ENCODE assay signal across 22 cellular contexts in genomic region chr4:186400676-186401075, GRCh38.
A peak's percentile ranks its signal among the peaks of the same experiment; 100 is the strongest.
DNase-seq lines count a peak whose midpoint lies in the region; ATAC-seq, FAIRE-seq and TF ChIP-seq lines count a peak whose summit lies in the region.
"Had no signal": no experiment of that assay in that cellular context is flagged by ENCODE, and none has a peak within 500 bp of the region (broad histone marks: within the 10 kb centered on the region; RNA-seq: fewer than 3 reads in every experiment).

No MANE protein-coding gene starts in this region.

- no peak overlapping the region for H3K4me3 ChIP-seq in brain microvascular endothelial cell (ENCODE audit: low read depth, low read length)
- H3K4me3 ChIP-seq: ascending aorta, heart left ventricle, neural progenitor cell, right lobe of liver had no signal

- no peak overlapping the region for H3K27ac ChIP-seq in brain microvascular endothelial cell
- H3K27ac ChIP-seq: ascending aorta, heart left ventricle, KMS-11, neural progenitor cell, right lobe of liver had no signal

- H3K36me3 ChIP-seq in brain microvascular endothelial cell (replicated peaks), result no peaks in the 10 kb centered on the region
- H3K36me3 ChIP-seq: ascending aorta, heart left ventricle, neural progenitor cell, right lobe of liver had no signal

- DNase-seq in HT1080 (ENCODE audit: low read depth) (peak; percentile 31), brain microvascular endothelial cell (peak; percentile 53), kidney glomerular epithelial cell (lab: John Stamatoyannopoulos, UW) (peak; percentile 14), NCI-H2196 treated with DMSO at 0.1 percent for 48 hours (lab: John Stamatoyannopoulos, UW; ENCODE audit: unreplicated experiment) (no peak), HTR-8/SVneo (ENCODE audit: insufficient read length, low spot score) (no peak)
- DNase-seq in stimulated activated CD8-positive, alpha-beta memory T cell treated with anti-CD3 and anti-CD28 coated beads, Interleukin-4, amount 100 ng/mL, for 48 hours, result no peak
- DNase-seq: activated effector memory CD4-positive, alpha-beta T cell treated with Interleukin-2 at 50 U/mL for 16 hours; activated T-cell treated with anti-CD3 and anti-CD28 coated beads for 4 hours; H7; heart left ventricle; MV-4-11; NCI-H146; NCI-H446 treated with DMSO at 0.1 percent for 48 hours; right lobe of liver; SK-N-SH; stimulated activated CD4-positive, alpha-beta T cell treated with anti-CD3 and anti-CD28 coated beads, Interleukin-4, amount 100 ng/mL, for 4 hours; stimulated activated naive B cell treated with anti-CD40 and anti-IgM and Interleukin-4, amounts not matched to agents 10 μg/mL and 1 μg/mL and 100 μg/mL, for 72 hours; T-helper 17 cell had no signal

- H3K27me3 ChIP-seq in brain microvascular endothelial cell (replicated peaks), result no peaks in the 10 kb centered on the region
- H3K27me3 ChIP-seq: ascending aorta, heart left ventricle, neural progenitor cell, right lobe of liver had no signal

- in situ Hi-C loops in brain microvascular endothelial cell (cut with HindIII; ENCODE audit: low pct_ligation_motif_present, low sequenced_read_pairs), result no loop called here

- no peak for ATAC-seq in HG03025 (IDR thresholded peaks at IDR 0.05; ENCODE audit: low FRiP score, unreplicated experiment)
- ATAC-seq: heart left ventricle; stimulated activated naive B cell treated with anti-CD40 and anti-IgM and Interleukin-4, amounts not matched to agents 10 μg/mL and 1 μg/mL and 100 μg/mL, for 72 hours; T-helper 17 cell had no signal

- no peak for FAIRE-seq in HTR-8/SVneo (lab: Jason Lieb, UNC)

- TF ChIP-seq CTCF in brain microvascular endothelial cell (IDR thresholded peaks at IDR 0.05; ENCODE audit: low read depth, low read length, missing control alignments), result no peak

Comparison
In these comparisons a context has a peak if more than half of its experiments do, and no peak if none do; other contexts are left out.
1. DNase-seq: peak in HT1080 (single experiment), brain microvascular endothelial cell (single experiment) and kidney glomerular epithelial cell (single experiment); none in NCI-H2196 treated with DMSO at 0.1 percent for 48 hours (single experiment), stimulated activated CD8-positive, alpha-beta memory T cell treated with anti-CD3 and anti-CD28 coated beads, Interleukin-4, amount 100 ng/mL, for 48 hours (single experiment) and HTR-8/SVneo (single experiment).